In genomic region chr1:94961994-94962744, GRCh38 we compare ENCODE assay signal across 7 cellular contexts. TPM values are rescaled to one million over a fixed set of nuclear protein-coding genes. Genes with fewer than 3 reads are reported as not detected.
DNase-seq lines count a peak whose midpoint lies in the region; ATAC-seq and TF ChIP-seq lines count a peak whose summit lies in the region.

No MANE protein-coding gene starts in this region.

- H3K9me3 Mint-ChIP-seq in activated B cell treated with CpG ODN at 0.5 μM for 24 hours (no peaks in the 10 kb centered on the region), immature natural killer cell (no peaks in the 10 kb centered on the region)

- H3K9me3 ChIP-seq in GM23248 (ENCODE audit: low read depth) (no peaks in the 10 kb centered on the region), stomach (no peaks in the 10 kb centered on the region)

- H3K27me3 ChIP-seq in GM23248 (replicated peaks; ENCODE audit: insufficient read depth) (no peaks in the 10 kb centered on the region), stomach (no peaks in the 10 kb centered on the region)

- CTCF ChIA-PET in activated B cell treated with CpG ODN at 0.5 μM for 24 hours (lab: Charles Lee), result interaction anchor here (1.0 kb wide), 1 partner anchor 108 kb away, joined by 3 read pairs; no protein-coding TSS in a partner anchor

- H3K27me3 Mint-ChIP-seq in activated B cell treated with CpG ODN at 0.5 μM for 24 hours (no peaks in the 10 kb centered on the region), immature natural killer cell (ENCODE audit: low read depth in 3 of 3) (peaks cover 0 to 2% (median 2%) of the 10 kb centered on the region in 3 donors)

- TF ChIP-seq EP300 in stomach (IDR thresholded peaks at IDR 0.05), result no peak

- peak overlapping the region; percentile 6 for H3K27ac ChIP-seq in GM23248
- peak overlapping the region in 4 of 5 donors; percentile 69 to 90 (median 78) for H3K27ac ChIP-seq in stomach

- peak overlapping the region; percentile 84 for H3K4me3 Mint-ChIP-seq in activated B cell treated with CpG ODN at 0.5 μM for 24 hours
- peak overlapping the region; percentile 90 to 99 (median 96) for H3K4me3 Mint-ChIP-seq in immature natural killer cell

- no peaks in the 10 kb centered on the region for H3K36me3 ChIP-seq in GM23248 (ENCODE audit: low read depth)
- no peaks in the 10 kb centered on the region for H3K36me3 ChIP-seq in stomach

- intact Hi-C loops in activated B cell treated with CpG ODN at 0.5 μM for 24 hours (cut with micrococcal nuclease), result loop anchor here (1.0 to 5.0 kb wide), 4 partner anchors 35 to 270 kb away; partner anchors contain the start of genes CNN3 and RWDD3
- intact Hi-C loops in stomach (cut with DNase I; ENCODE audit: low total_unique reads), result no loop called here

- in situ Hi-C loops in GM23248 (cut with MboI), result no loop called here

- no peaks in the 10 kb centered on the region for H3K4me1 ChIP-seq in GM23248 (ENCODE audit: insufficient read depth)
- H3K4me1 ChIP-seq in stomach, result peaks cover 0 to 30% (median 10%) of the 10 kb centered on the region in 4 donors

- H3K9ac ChIP-seq in GM23248, result peak overlapping the region; percentile 80

- H3K27ac Mint-ChIP-seq in activated B cell treated with CpG ODN at 0.5 μM for 24 hours (peak overlapping the region; percentile 94), immature natural killer cell (peak overlapping the region; percentile 72 to 99 (median 96))

- ATAC-seq in activated B cell treated with CpG ODN at 0.5 μM for 24 hours (ENCODE audit: low read depth) (no peak), HG03135 (IDR thresholded peaks at IDR 0.05; ENCODE audit: unreplicated experiment) (no peak), GM19023 (IDR thresholded peaks at IDR 0.05; ENCODE audit: unreplicated experiment) (no peak)

- H3K4me1 Mint-ChIP-seq in activated B cell treated with CpG ODN at 0.5 μM for 24 hours, result peaks cover 29% of the 10 kb centered on the region
- peaks cover 12 to 19% of the 10 kb centered on the region in 2 donors for H3K4me1 Mint-ChIP-seq in immature natural killer cell

- WGBS in GM23248 (ENCODE audit: low coverage in 1 of 2, low lambda C conversion rate in 2 of 2, missing lambda C conversion rate in 2 of 2), 2 experiments, result 58 to 60% methylated on average over 5 of the region's 5 CpGs
- WGBS in stomach, 5 donors, result 48 to 61% (median 56%) methylated on average over 5 of the region's 5 CpGs

- TF ChIP-seq CTCF in activated B cell treated with CpG ODN at 0.5 μM for 24 hours (IDR thresholded peaks at IDR 0.05), result no peak
- no peak for TF ChIP-seq CTCF in stomach (IDR thresholded peaks at IDR 0.05)

- peak overlapping the region; percentile 95 for H2AFZ ChIP-seq in GM23248

- no peaks in the 10 kb centered on the region for H3K36me3 Mint-ChIP-seq in activated B cell treated with CpG ODN at 0.5 μM for 24 hours (ENCODE audit: low read depth)
- no peaks in the 10 kb centered on the region for H3K36me3 Mint-ChIP-seq in immature natural killer cell

- no peaks in the 10 kb centered on the region for H3F3A ChIP-seq in GM23248 (ENCODE audit: insufficient read depth)

- DNase-seq in GM23248 (peak; percentile 31), activated B cell treated with CpG ODN at 0.5 μM for 24 hours (no peak), immature natural killer cell (no peak), stomach (no peak), iPS-NIHi11 (ENCODE audit: low spot score) (no peak)

- H3K79me2 ChIP-seq in GM23248 (ENCODE audit: insufficient read depth), result no peaks in the 10 kb centered on the region

- POLR2A ChIA-PET in activated B cell treated with CpG ODN at 0.5 μM for 24 hours (lab: Charles Lee), result interaction anchor here (0.9 to 1.1 kb wide), 4 partner anchors 37 to 1617 kb away, joined by 3 to 6 read pairs (median 4); partner anchors contain the start of gene ALG14

- no peak for TF ChIP-seq POLR2A in stomach (IDR thresholded peaks at IDR 0.05)

- H3K4me3 ChIP-seq in GM23248, result peak overlapping the region; percentile 67
- peak overlapping the region; percentile 27 to 35 (median 34) for H3K4me3 ChIP-seq in stomach

- H3K4me2 ChIP-seq in GM23248 (ENCODE audit: unreplicated experiment), result peak overlapping the region; percentile 95

- H3K9me2 ChIP-seq in GM23248 (ENCODE audit: insufficient read depth), result no peaks in the 10 kb centered on the region

- H4K20me1 ChIP-seq in GM23248 (ENCODE audit: insufficient read depth), result no peaks in the 10 kb centered on the region

RNA-seq across cellular contexts. Expression of gene CNN3, which starts 35.3 kb away (rescaled TPM):
- 200 and 213 TPM in 2 replicates for total RNA-seq in GM23248 (2014; rRNA removed; shearing (Covaris generic))
- polyA plus RNA-seq in GM23248 (2016; fragmentation: Nextera tagmentation; extraction: Ambion mirVana) (359 and 365 TPM in 2 replicates), immature natural killer cell (1 to 10 TPM in 2 of 3 donors, under 1 TPM in 1; 0.83 to 8.0 (median 2.0) TPM), stomach (100 to 1,000 TPM in 1 of 3 donors, 10 to 100 TPM in 2; 70.0 to 129 (median 93.0) TPM)
- total RNA-seq in activated B cell treated with CpG ODN at 0.5 μM for 24 hours (6.2 and 11.8 TPM in 2 replicates), stomach (100 to 1,000 TPM in 4 of 5 donors, 10 to 100 TPM in 1; 86.9 to 353 (median 220) TPM)
